28 cellular contexts compared by ENCODE assay signal in genomic region chr1:2836333-2836970, GRCh38. TPM values are rescaled to one million over a fixed set of nuclear protein-coding genes. Genes with fewer than 3 reads are reported as not detected.
"Had no signal": no experiment of that assay in that cellular context is flagged by ENCODE, and none has a peak within 500 bp of the region (broad histone marks: within the 10 kb centered on the region; RNA-seq: fewer than 3 reads in every experiment).

No MANE protein-coding gene starts in this region.

- ATAC-seq: activated CD4-positive, alpha-beta T cell treated with anti-CD3 and anti-CD28 coated beads for 36 hours; activated CD8-positive, alpha-beta memory T cell treated with anti-CD3 and anti-CD28 coated beads, Interleukin-2, amount 10 ng/mL, durations not matched to agents 7 days and 5 days; activated CD8-positive, alpha-beta T cell treated with anti-CD3 and anti-CD28 coated beads, Interleukin-2, amount 10 ng/mL, durations not matched to agents 7 days and 5 days; activated naive CD4-positive, alpha-beta T cell treated with anti-CD3 and anti-CD28 coated beads, Interleukin-2, amount 50 U/mL, for 72 hours; activated T-cell treated with anti-CD3 and anti-CD28 coated beads, Interleukin-2, amount 50 U/mL, for 72 hours; effector memory CD8-positive, alpha-beta T cell; foreskin keratinocyte; gastrocnemius medialis had no signal

- H3K27me3 Mint-ChIP-seq: activated CD4-positive, alpha-beta memory T cell treated with anti-CD3 and anti-CD28 coated beads for 36 hours; activated CD4-positive, alpha-beta T cell treated with anti-CD3 and anti-CD28 coated beads for 36 hours; activated CD4-positive, alpha-beta T cell treated with anti-CD3 and anti-CD28 coated beads, Interleukin-2, amount 10 ng/mL, durations not matched to agents 24 days and 14 days; activated CD8-positive, alpha-beta memory T cell treated with anti-CD3 and anti-CD28 coated beads, Interleukin-2, amount 10 ng/mL, durations not matched to agents 7 days and 5 days; activated naive CD4-positive, alpha-beta T cell treated with anti-CD3 and anti-CD28 coated beads, Interleukin-2, amount 10 ng/mL, durations not matched to agents 7 days and 5 days; activated naive CD8-positive, alpha-beta T cell treated with anti-CD3 and anti-CD28 coated beads, Interleukin-2, amount 10 ng/mL, durations not matched to agents 7 days and 5 days had no signal

- H3K4me1 ChIP-seq: esophagus muscularis mucosa, foreskin keratinocyte, gastrocnemius medialis had no signal

- H3K36me3 ChIP-seq: brain microvascular endothelial cell, esophagus muscularis mucosa, gastrocnemius medialis had no signal

- H3K27ac ChIP-seq: brain microvascular endothelial cell, esophagus muscularis mucosa, foreskin keratinocyte, gastrocnemius medialis had no signal

- H3K9me3 ChIP-seq: esophagus muscularis mucosa, gastrocnemius medialis had no signal

- DNase-seq: activated CD4-positive, alpha-beta memory T cell treated with anti-CD3 and anti-CD28 coated beads for 36 hours; activated CD4-positive, alpha-beta T cell treated with anti-CD3 and anti-CD28 coated beads for 36 hours; activated CD4-positive, alpha-beta T cell treated with anti-CD3 and anti-CD28 coated beads, Interleukin-2, amount 10 ng/mL, durations not matched to agents 24 days and 14 days; activated CD4-positive, CD25-positive, alpha-beta regulatory T cell; activated CD4-positive, CD25-positive, alpha-beta regulatory T cell treated with anti-CD3 and anti-CD28 coated beads, Interleukin-2, amount 50 U/mL, for 72 hours; activated CD8-positive, alpha-beta memory T cell treated with anti-CD3 and anti-CD28 coated beads, Interleukin-2, amount 10 ng/mL, durations not matched to agents 7 days and 5 days; activated CD8-positive, alpha-beta memory T cell treated with anti-CD3 and anti-CD28 coated beads, Interleukin-2, amount 50 U/mL, for 4 hours; activated CD8-positive, alpha-beta T cell treated with anti-CD3 and anti-CD28 coated beads, Interleukin-2, amount 10 ng/mL, durations not matched to agents 7 days and 5 days; activated gamma-delta T cell; activated naive CD4-positive, alpha-beta T cell; activated naive CD4-positive, alpha-beta T cell treated with anti-CD3 and anti-CD28 coated beads, Interleukin-2, amount 10 ng/mL, durations not matched to agents 7 days and 5 days; activated naive CD8-positive, alpha-beta T cell treated with anti-CD3 and anti-CD28 coated beads, Interleukin-2, amount 10 ng/mL, durations not matched to agents 7 days and 5 days; activated T-cell treated with anti-CD3 and anti-CD28 coated beads, Interleukin-2, amount 50 U/mL, for 1 hour; activated T-cell treated with anti-CD3 and anti-CD28 coated beads, Interleukin-2, amount 50 U/mL, for 72 hours; brain microvascular endothelial cell; cortex of kidney; dermis blood vessel endothelial cell; effector CD4-positive, alpha-beta T cell; effector memory CD8-positive, alpha-beta T cell; erythroblast; foreskin keratinocyte; gastrocnemius medialis; glutamatergic neuron; T-helper 1 cell; T-helper 2 cell had no signal

- H3K4me3 ChIP-seq: esophagus muscularis mucosa, gastrocnemius medialis had no signal

- H3K9me3 Mint-ChIP-seq: activated CD4-positive, alpha-beta memory T cell treated with anti-CD3 and anti-CD28 coated beads for 36 hours; activated CD4-positive, alpha-beta T cell treated with anti-CD3 and anti-CD28 coated beads, Interleukin-2, amount 10 ng/mL, durations not matched to agents 24 days and 14 days; activated naive CD4-positive, alpha-beta T cell treated with anti-CD3 and anti-CD28 coated beads, Interleukin-2, amount 50 U/mL, for 72 hours; activated naive CD8-positive, alpha-beta T cell treated with anti-CD3 and anti-CD28 coated beads, Interleukin-2, amount 10 ng/mL, durations not matched to agents 7 days and 5 days; activated T-cell treated with anti-CD3 and anti-CD28 coated beads, Interleukin-2, amount 50 U/mL, for 72 hours; central memory CD8-positive, alpha-beta T cell; effector memory CD8-positive, alpha-beta T cell had no signal

- H3K27me3 ChIP-seq: brain microvascular endothelial cell, foreskin keratinocyte had no signal

- H3K4me1 Mint-ChIP-seq: central memory CD8-positive, alpha-beta T cell had no signal

- H3K36me3 Mint-ChIP-seq: activated CD4-positive, alpha-beta memory T cell treated with anti-CD3 and anti-CD28 coated beads for 36 hours; activated CD8-positive, alpha-beta memory T cell treated with anti-CD3 and anti-CD28 coated beads, Interleukin-2, amount 10 ng/mL, durations not matched to agents 7 days and 5 days; activated naive CD4-positive, alpha-beta T cell treated with anti-CD3 and anti-CD28 coated beads, Interleukin-2, amount 50 U/mL, for 72 hours; activated naive CD8-positive, alpha-beta T cell treated with anti-CD3 and anti-CD28 coated beads, Interleukin-2, amount 10 ng/mL, durations not matched to agents 7 days and 5 days had no signal

- H3K4me3 Mint-ChIP-seq: activated CD4-positive, alpha-beta memory T cell treated with anti-CD3 and anti-CD28 coated beads for 36 hours; activated CD4-positive, alpha-beta T cell treated with anti-CD3 and anti-CD28 coated beads for 36 hours; activated CD4-positive, alpha-beta T cell treated with anti-CD3 and anti-CD28 coated beads, Interleukin-2, amount 10 ng/mL, durations not matched to agents 24 days and 14 days; activated CD8-positive, alpha-beta memory T cell treated with anti-CD3 and anti-CD28 coated beads, Interleukin-2, amount 10 ng/mL, durations not matched to agents 7 days and 5 days; activated CD8-positive, alpha-beta T cell treated with anti-CD3 and anti-CD28 coated beads, Interleukin-2, amount 10 ng/mL, durations not matched to agents 7 days and 5 days; activated naive CD4-positive, alpha-beta T cell treated with anti-CD3 and anti-CD28 coated beads, Interleukin-2, amount 10 ng/mL, durations not matched to agents 7 days and 5 days; activated naive CD8-positive, alpha-beta T cell treated with anti-CD3 and anti-CD28 coated beads, Interleukin-2, amount 10 ng/mL, durations not matched to agents 7 days and 5 days; activated T-cell treated with anti-CD3 and anti-CD28 coated beads, Interleukin-2, amount 50 U/mL, for 72 hours; central memory CD8-positive, alpha-beta T cell; effector memory CD8-positive, alpha-beta T cell had no signal

- H3K27ac Mint-ChIP-seq: activated CD4-positive, alpha-beta memory T cell treated with anti-CD3 and anti-CD28 coated beads for 36 hours; activated CD4-positive, alpha-beta T cell treated with anti-CD3 and anti-CD28 coated beads for 36 hours; activated CD4-positive, alpha-beta T cell treated with anti-CD3 and anti-CD28 coated beads, Interleukin-2, amount 10 ng/mL, durations not matched to agents 24 days and 14 days; activated CD8-positive, alpha-beta memory T cell treated with anti-CD3 and anti-CD28 coated beads, Interleukin-2, amount 10 ng/mL, durations not matched to agents 7 days and 5 days; activated CD8-positive, alpha-beta T cell treated with anti-CD3 and anti-CD28 coated beads, Interleukin-2, amount 10 ng/mL, durations not matched to agents 7 days and 5 days; activated naive CD4-positive, alpha-beta T cell treated with anti-CD3 and anti-CD28 coated beads, Interleukin-2, amount 10 ng/mL, durations not matched to agents 7 days and 5 days; activated naive CD4-positive, alpha-beta T cell treated with anti-CD3 and anti-CD28 coated beads, Interleukin-2, amount 50 U/mL, for 72 hours; activated naive CD8-positive, alpha-beta T cell treated with anti-CD3 and anti-CD28 coated beads, Interleukin-2, amount 10 ng/mL, durations not matched to agents 7 days and 5 days; activated T-cell treated with anti-CD3 and anti-CD28 coated beads, Interleukin-2, amount 50 U/mL, for 72 hours; effector memory CD8-positive, alpha-beta T cell had no signal

RNA-seq across cellular contexts. Expression of gene TTC34, which starts 35.0 kb away (rescaled TPM):
- total RNA-seq: gastrocnemius medialis had no signal
